ENCODE assay signal across 11 cellular contexts in genomic region chr9:114370251-114370984, GRCh38. TPM values are rescaled to one million over a fixed set of nuclear protein-coding genes. Genes with fewer than 3 reads are reported as not detected.
DNase-seq lines count a peak whose midpoint lies in the region; ATAC-seq and TF ChIP-seq lines count a peak whose summit lies in the region.
"Had no signal": no experiment of that assay in that cellular context is flagged by ENCODE, and none has a peak within 500 bp of the region (broad histone marks: within the 10 kb centered on the region; RNA-seq: fewer than 3 reads in every experiment).

No MANE protein-coding gene starts in this region.

- no peak overlapping the region for H3K14ac ChIP-seq in mesenchymal stem cell (ENCODE audit: low read length in 2 of 2)

- peak overlapping the region; percentile 69 for H3K27ac Mint-ChIP-seq in activated T-helper 17 cell treated with anti-CD3 and anti-CD28 coated beads, Interleukin-2, amount 50 U/mL, for 72 hours

- DNase-seq in Ammon's horn (ENCODE audit: low spot score) (peak; percentile 57), HL-60 (ENCODE audit: low read depth in 1 of 2, low spot score in 1 of 2) (peak; percentile 73 to 78), mesenchymal stem cell (no peak), MV-4-11 (lab: John Stamatoyannopoulos, UW) (no peak), NCI-H2081 (lab: John Stamatoyannopoulos, UW) (no peak)

- no peak overlapping the region for H3K9ac ChIP-seq in mesenchymal stem cell (ENCODE audit: low read length)

- H2BK120ac ChIP-seq in mesenchymal stem cell (ENCODE audit: low read depth, low read length): no peak overlapping the region

- no peaks in the 10 kb centered on the region for H3K9me3 ChIP-seq in mesenchymal stem cell (ENCODE audit: control insufficient read depth, low read length)

- no peak overlapping the region for H2AFZ ChIP-seq in mesenchymal stem cell (ENCODE audit: low read depth, low read length)

- H2AK5ac ChIP-seq in mesenchymal stem cell (ENCODE audit: low read length, severe bottlenecking): no peak overlapping the region

- peaks cover 57% of the 10 kb centered on the region for H3K4me1 Mint-ChIP-seq in activated T-helper 17 cell treated with anti-CD3 and anti-CD28 coated beads, Interleukin-2, amount 50 U/mL, for 72 hours

- WGBS in mesenchymal stem cell: 70% methylated on average over 5 of the region's 6 CpGs

- H2BK15ac ChIP-seq in mesenchymal stem cell (ENCODE audit: low read depth, poor library complexity, severe bottlenecking): peak overlapping the region; percentile 54

- H3K27me3 Mint-ChIP-seq in activated T-helper 17 cell treated with anti-CD3 and anti-CD28 coated beads, Interleukin-2, amount 50 U/mL, for 72 hours: no peaks in the 10 kb centered on the region

- H3K4me3 ChIP-seq in HL-60 (replicated peaks; ENCODE audit: insufficient read depth, low read length) (no peak overlapping the region), mesenchymal stem cell (ENCODE audit: insufficient read depth in 1 of 2, low read depth in 1 of 2, low read length in 2 of 2) (no peak overlapping the region)

- H3K27me3 ChIP-seq in HL-60 (ENCODE audit: insufficient read depth, poor library complexity, severe bottlenecking) (no peaks in the 10 kb centered on the region), mesenchymal stem cell (ENCODE audit: control insufficient read depth in 1 of 2, insufficient read depth in 1 of 2, low read length in 2 of 2) (no peaks in the 10 kb centered on the region)

- peaks cover 100% of the 10 kb centered on the region for H3K36me3 Mint-ChIP-seq in activated T-helper 17 cell treated with anti-CD3 and anti-CD28 coated beads, Interleukin-2, amount 50 U/mL, for 72 hours (ENCODE audit: low read depth)

- no peak overlapping the region for H4K91ac ChIP-seq in mesenchymal stem cell (ENCODE audit: low read length)

- H3K18ac ChIP-seq in mesenchymal stem cell (ENCODE audit: low read depth in 1 of 2, low read length in 2 of 2): no peak overlapping the region

- H4K8ac ChIP-seq in mesenchymal stem cell (ENCODE audit: low read length): no peak overlapping the region

- peak overlapping the region in 1 of 2 experiments; percentile 28 for H3K23ac ChIP-seq in mesenchymal stem cell (ENCODE audit: low read length in 2 of 2)

- H2BK12ac ChIP-seq in mesenchymal stem cell (ENCODE audit: low read length in 2 of 2): no peak overlapping the region

- peaks cover 56 to 65% of the 10 kb centered on the region in 2 experiments for H3K36me3 ChIP-seq in mesenchymal stem cell (ENCODE audit: control insufficient read depth in 1 of 2, insufficient read depth in 2 of 2, low read depth in 1 of 2, low read length in 2 of 2)

- peaks cover 30% of the 10 kb centered on the region for H3K4me1 ChIP-seq in mesenchymal stem cell (ENCODE audit: control insufficient read depth, insufficient read depth, low read depth, low read length)

- no peak overlapping the region for H3K4ac ChIP-seq in mesenchymal stem cell (ENCODE audit: low read depth in 1 of 2, low read length in 2 of 2)

- no peak for ATAC-seq in activated T-helper 17 cell treated with anti-CD3 and anti-CD28 coated beads, Interleukin-2, amount 50 U/mL, for 72 hours (replicated peaks)
- ATAC-seq in GM19452 (IDR thresholded peaks at IDR 0.05; ENCODE audit: unreplicated experiment): no peak
- ATAC-seq in HG03520 (IDR thresholded peaks at IDR 0.05; ENCODE audit: unreplicated experiment): no peak
- ATAC-seq: Right ventricle myocardium inferior had no signal

- H3K4me2 ChIP-seq in mesenchymal stem cell (ENCODE audit: low read length, poor library complexity, severe bottlenecking): no peak overlapping the region

- no peaks in the 10 kb centered on the region for H3K9me3 Mint-ChIP-seq in activated T-helper 17 cell treated with anti-CD3 and anti-CD28 coated beads, Interleukin-2, amount 50 U/mL, for 72 hours

- H2BK5ac ChIP-seq in mesenchymal stem cell (ENCODE audit: low read depth, low read length, poor library complexity, severe bottlenecking): no peak overlapping the region

- H3K79me1 ChIP-seq in mesenchymal stem cell (replicated peaks; ENCODE audit: low read length, poor library complexity, severe bottlenecking): peaks cover 35% of the 10 kb centered on the region

- H3K4me3 Mint-ChIP-seq in activated T-helper 17 cell treated with anti-CD3 and anti-CD28 coated beads, Interleukin-2, amount 50 U/mL, for 72 hours: peak overlapping the region; percentile 58

- H3K27ac ChIP-seq in HL-60 (replicated peaks): peak overlapping the region; percentile 95
- H3K27ac ChIP-seq in mesenchymal stem cell (ENCODE audit: low read length, poor library complexity, severe bottlenecking): no peak overlapping the region

- no peak for TF ChIP-seq CTCF in HL-60 (IDR thresholded peaks at IDR 0.05; ENCODE audit: insufficient read depth, low read length)

RNA-seq across cellular contexts. Expression of gene AKNA, which starts 17.4 kb away (rescaled TPM):
- 100 to 1,000 TPM; 169 to 184 TPM for total RNA-seq in activated T-helper 17 cell treated with anti-CD3 and anti-CD28 coated beads, Interleukin-2, amount 50 U/mL, for 72 hours
- polyA plus RNA-seq in mesenchymal stem cell (2013, experiment 1 of 2): 18.5 TPM
- polyA plus RNA-seq in mesenchymal stem cell (2013, experiment 2 of 2): 17.8 TPM

RNA-seq across cellular contexts. Expression of gene ORM2, which starts 40.7 kb away (rescaled TPM):
- total RNA-seq in activated T-helper 17 cell treated with anti-CD3 and anti-CD28 coated beads, Interleukin-2, amount 50 U/mL, for 72 hours: not detected
- not detected for polyA plus RNA-seq in mesenchymal stem cell (2013, experiment 1 of 2)
- not detected for polyA plus RNA-seq in mesenchymal stem cell (2013, experiment 2 of 2)
- total RNA-seq: dermis microvascular lymphatic vessel endothelial cell, renal cortical epithelial cell, Right ventricle myocardium inferior had no signal

RNA-seq across cellular contexts. Expression of gene ORM1, which starts 47.5 kb away (rescaled TPM):
- not detected for total RNA-seq in activated T-helper 17 cell treated with anti-CD3 and anti-CD28 coated beads, Interleukin-2, amount 50 U/mL, for 72 hours
- not detected for polyA plus RNA-seq in mesenchymal stem cell (2013, experiment 1 of 2)
- not detected for polyA plus RNA-seq in mesenchymal stem cell (2013, experiment 2 of 2)
- total RNA-seq: dermis microvascular lymphatic vessel endothelial cell, renal cortical epithelial cell had no signal

Comparison
In these comparisons a context has a peak if more than half of its experiments do, and no peak if none do; other contexts are left out.
1. DNase-seq: peak in Ammon's horn (single experiment) and HL-60 (2 of 2); none in mesenchymal stem cell (single experiment), MV-4-11 (single experiment) and NCI-H2081 (0 of 2).